12 cellular contexts compared by ENCODE assay signal in the genomic region with DNA sequence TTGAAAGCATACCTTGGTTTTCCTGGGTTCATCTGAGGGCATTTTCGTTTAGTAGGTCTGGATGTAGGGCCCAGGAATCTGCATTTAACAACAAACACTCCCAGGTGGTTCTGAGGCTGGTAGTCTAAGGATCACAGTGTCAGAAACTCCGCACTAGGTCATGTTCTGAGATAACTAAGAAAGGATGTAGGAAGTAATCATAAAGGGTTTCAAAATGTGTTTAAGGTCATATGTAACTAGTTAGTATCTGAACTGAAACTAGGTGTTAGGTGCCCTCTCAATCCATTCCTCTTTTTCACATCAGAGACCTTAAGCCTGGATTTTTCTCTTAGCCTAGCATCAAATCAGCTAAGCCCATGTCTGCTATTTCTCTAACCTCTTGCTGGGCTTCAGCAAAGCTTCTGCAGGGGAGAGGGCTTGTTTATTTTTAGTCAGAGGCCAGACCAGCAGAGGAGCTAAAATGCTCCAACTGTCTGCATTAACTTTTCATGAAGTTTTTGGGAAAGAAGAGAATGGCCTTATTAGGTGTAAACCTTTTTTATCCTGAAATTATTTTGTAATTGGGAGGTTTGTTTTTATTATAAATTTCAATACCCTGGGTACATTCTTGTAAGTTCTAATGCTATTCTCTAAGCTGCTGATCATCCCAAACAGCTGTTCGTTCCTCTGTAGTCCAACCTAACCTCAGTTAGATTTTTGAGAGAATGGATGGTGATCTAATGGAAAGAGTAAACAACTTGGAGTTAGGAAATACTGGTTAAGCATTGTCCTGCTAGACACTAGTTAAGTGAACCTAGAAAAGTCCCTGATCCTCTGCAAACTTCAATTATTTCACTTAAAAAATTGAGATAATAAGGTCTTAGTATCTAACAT.
DNase-seq lines count a peak whose midpoint lies in the region; ATAC-seq lines count a peak whose summit lies in the region.
"Had no signal": no experiment of that assay in that cellular context is flagged by ENCODE, and none has a peak within 500 bp of the region (broad histone marks: within the 10 kb centered on the region; RNA-seq: fewer than 3 reads in every experiment).

No MANE protein-coding gene starts in this region.

- H3K36me3 Mint-ChIP-seq in T-helper 2 cell treated with Interferon-gamma antibody and Interleukin-4, amounts not matched to agents 5 μg/mL and 100 μg/mL, for 36 hours (ENCODE audit: low read depth) = no peaks in the 10 kb centered on the region

- H3K4me3 Mint-ChIP-seq in T-helper 2 cell treated with Interferon-gamma antibody and Interleukin-4, amounts not matched to agents 5 μg/mL and 100 μg/mL, for 36 hours = no peak overlapping the region

- peaks cover 7% of the 10 kb centered on the region for H3K9me3 Mint-ChIP-seq in T-helper 2 cell treated with Interferon-gamma antibody and Interleukin-4, amounts not matched to agents 5 μg/mL and 100 μg/mL, for 36 hours

- no peak overlapping the region for H3K27ac Mint-ChIP-seq in T-helper 2 cell treated with Interferon-gamma antibody and Interleukin-4, amounts not matched to agents 5 μg/mL and 100 μg/mL, for 36 hours

- peak; percentile 13 for DNase-seq in iPS-NIHi7 (ENCODE audit: extremely low spot score)
- DNase-seq in hypothalamus (lab: John Stamatoyannopoulos, UW) = no peak
- no peak for DNase-seq in T-helper 2 cell treated with Interferon-gamma antibody and Interleukin-4, amounts not matched to agents 5 μg/mL and 100 μg/mL, for 36 hours (ENCODE audit: low spot score)
- DNase-seq in COR-L47 (lab: John Stamatoyannopoulos, UW) = no peak
- no peak for DNase-seq in NCI-H226
- DNase-seq: activated gamma-delta T cell, GF-D8, Kasumi-1, retina had no signal

- peaks cover 11% of the 10 kb centered on the region for H3K4me1 Mint-ChIP-seq in T-helper 2 cell treated with Interferon-gamma antibody and Interleukin-4, amounts not matched to agents 5 μg/mL and 100 μg/mL, for 36 hours (ENCODE audit: low read depth)

- H3K27me3 Mint-ChIP-seq in T-helper 2 cell treated with Interferon-gamma antibody and Interleukin-4, amounts not matched to agents 5 μg/mL and 100 μg/mL, for 36 hours (ENCODE audit: low read depth) = no peaks in the 10 kb centered on the region

- ATAC-seq in GM18511 (IDR thresholded peaks at IDR 0.05; ENCODE audit: unreplicated experiment) (peak; percentile 94), GM21526 (IDR thresholded peaks at IDR 0.05; ENCODE audit: low FRiP score, unreplicated experiment) (peak; percentile 88), HG03342 (IDR thresholded peaks at IDR 0.05; ENCODE audit: unreplicated experiment) (peak; percentile 82)
